In the genomic region with DNA sequence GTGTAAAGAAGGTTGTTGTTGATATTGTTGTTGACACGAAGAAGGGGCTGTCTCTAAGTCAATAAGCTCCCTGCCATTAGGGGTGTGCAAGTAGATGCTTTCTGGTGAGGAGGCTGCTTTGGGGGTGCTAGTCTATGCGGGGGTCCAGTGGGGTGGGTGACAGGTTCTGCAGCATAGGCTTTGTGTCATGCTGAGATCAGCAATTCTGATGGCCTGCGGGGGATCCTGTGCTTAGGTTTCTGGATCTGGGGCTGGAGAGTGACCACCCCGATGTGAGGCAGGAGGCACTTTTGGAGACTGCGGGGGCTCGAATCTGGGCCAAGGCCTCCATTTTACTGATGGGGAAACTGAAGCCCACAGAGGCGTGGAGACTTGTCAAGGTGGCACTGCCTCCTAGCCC, we compare ENCODE assay signal across 1 cellular context.
A peak's percentile ranks its signal among the peaks of the same experiment; 100 is the strongest.
TF ChIP-seq lines count a peak whose summit lies in the region.

No MANE protein-coding gene starts in this region.

TF ChIP-seq in HepG2, 621 proteins besides CTCF, POLR2A, EP300 and RAD21:
- peak; percentile 63 to 82; a peak in 3 of 4 replicates for TF ChIP-seq MAFK (conservative IDR thresholded peaks at IDR 0.05 in 1 of 2, IDR thresholded peaks at IDR 0.05 in 1 of 2; ENCODE audit: low read length in 2 of 2)
- TF ChIP-seq NCOA5 (CRISPR knock-in tag; IDR thresholded peaks at IDR 0.05) = no peak
- TF ChIP-seq MAFF (IDR thresholded peaks at IDR 0.05; ENCODE audit: low read depth, low read length) = peak; percentile 70
